Comparison of ENCODE assay signal across 11 cellular contexts in genomic region chr17:2723997-2724782, GRCh38. TPM values are rescaled to one million over a fixed set of nuclear protein-coding genes. Genes with fewer than 3 reads are reported as not detected.
DNase-seq lines count a peak whose midpoint lies in the region; ATAC-seq and TF ChIP-seq lines count a peak whose summit lies in the region.
"Had no signal": no experiment of that assay in that cellular context is flagged by ENCODE, and none has a peak within 500 bp of the region (broad histone marks: within the 10 kb centered on the region; RNA-seq: fewer than 3 reads in every experiment).

No MANE protein-coding gene starts in this region.

- TF ChIP-seq CTCF in heart left ventricle (IDR thresholded peaks at IDR 0.05) (no peak), osteocyte (IDR thresholded peaks at IDR 0.05) (no peak)

- no peak overlapping the region for H3K27ac Mint-ChIP-seq in osteocyte (ENCODE audit: unreplicated experiment)

- peak in 1 of 2 donors; percentile 39 for TF ChIP-seq POLR2A in heart left ventricle (IDR thresholded peaks at IDR 0.05)

- peak; percentile 38 to 60 (median 43) for ATAC-seq in heart left ventricle
- ATAC-seq in HG03457 (IDR thresholded peaks at IDR 0.05; ENCODE audit: unreplicated experiment): no peak
- ATAC-seq in HG03039 (IDR thresholded peaks at IDR 0.05; ENCODE audit: unreplicated experiment): no peak
- ATAC-seq in HG03521 (IDR thresholded peaks at IDR 0.05; ENCODE audit: unreplicated experiment): no peak

- peaks cover 8% of the 10 kb centered on the region for H3K4me1 ChIP-seq in BLaER1
- peaks cover 0 to 19% (median 4%) of the 10 kb centered on the region in 12 donors for H3K4me1 ChIP-seq in heart left ventricle

- H3K9me3 Mint-ChIP-seq in osteocyte (ENCODE audit: unreplicated experiment): no peaks in the 10 kb centered on the region

- peaks cover 7% of the 10 kb centered on the region for H3K4me1 Mint-ChIP-seq in osteocyte (ENCODE audit: unreplicated experiment)

- peaks cover 57% of the 10 kb centered on the region for H3K27me3 ChIP-seq in BLaER1
- peaks cover 0 to 15% (median 0%) of the 10 kb centered on the region in 9 donors for H3K27me3 ChIP-seq in heart left ventricle

- H3K4me3 Mint-ChIP-seq in osteocyte (ENCODE audit: unreplicated experiment): peak overlapping the region; percentile 55

- no peaks in the 10 kb centered on the region for H3K9me3 ChIP-seq in BLaER1
- no peaks in the 10 kb centered on the region for H3K9me3 ChIP-seq in heart left ventricle

- WGBS in heart left ventricle, 4 donors: 2 to 3% (median 2%) methylated on average over 66 to 98 of the region's 98 CpGs

- intact Hi-C loops in heart left ventricle (cut with DNase I): no loop called here

- H3K4me2 ChIP-seq in BLaER1: peak overlapping the region; percentile 64
- H3K4me2 ChIP-seq: KMS-11 had no signal

- peaks cover 10% of the 10 kb centered on the region for H4K20me1 ChIP-seq in BLaER1

- H3K9ac ChIP-seq in BLaER1: no peak overlapping the region
- H3K9ac ChIP-seq: KMS-11 had no signal

- H3K27me3 Mint-ChIP-seq in osteocyte (ENCODE audit: unreplicated experiment): peaks cover 22% of the 10 kb centered on the region

- H3K27ac ChIP-seq in BLaER1 (no peak overlapping the region), heart left ventricle (peak overlapping the region; percentile 20 to 83 (median 76))
- H3K27ac ChIP-seq: KMS-11, SK-N-MC had no signal

- H3K4me3 ChIP-seq in BLaER1: 0 out of 2 replicates have a peak overlapping the region, but pooled peaks have one; percentile 31
- H3K4me3 ChIP-seq in heart left ventricle: peak overlapping the region; percentile 20 to 58 (median 50)
- H3K4me3 ChIP-seq: SK-N-MC had no signal

- no peaks in the 10 kb centered on the region for H3K36me3 Mint-ChIP-seq in osteocyte (ENCODE audit: unreplicated experiment)

- H3K36me3 ChIP-seq in BLaER1 (no peaks in the 10 kb centered on the region), heart left ventricle (peaks cover 0 to 5% (median 0%) of the 10 kb centered on the region in 9 donors)

- DNase-seq in NCI-H69 (lab: John Stamatoyannopoulos, UW) (peak; percentile 69), heart left ventricle (peak in 4 of 5 donors; percentile 48 to 78 (median 60)), osteocyte (ENCODE audit: extremely low spot score, unreplicated experiment) (no peak), GOT3 (lab: John Stamatoyannopoulos, UW) (no peak)

RNA-seq across cellular contexts. Expression of gene CLUH, which starts 12.6 kb away (rescaled TPM):
- 100 to 1,000 TPM; 104 to 298 (median 157) TPM for total RNA-seq in heart left ventricle
- 100 to 1,000 TPM in 1 of 2 donors, 10 to 100 TPM in 1; 89.5 to 123 TPM for polyA plus RNA-seq in heart left ventricle
- 47.0 and 49.4 TPM in 2 replicates for total RNA-seq in osteocyte

RNA-seq across cellular contexts. Expression of gene CCDC92B, which starts 25.3 kb away (rescaled TPM):
- total RNA-seq in heart left ventricle (under 1 TPM in 6 of 9 donors, not detected in 3; 0.08 to 0.44 (median 0.18) TPM), osteocyte (not detected in 2 replicates)
- polyA plus RNA-seq in heart left ventricle: under 1 TPM; 0.03 to 0.27 TPM
- total RNA-seq: lung microvascular endothelial cell had no signal

Comparison
In these comparisons a context has a peak if more than half of its experiments do, and no peak if none do; other contexts are left out.
1. DNase-seq: peak in NCI-H69 (single experiment) and heart left ventricle (4 of 5); none in osteocyte (single experiment) and GOT3 (single experiment).
2. ATAC-seq: peak in heart left ventricle (4 of 4); none in HG03457 (single experiment), HG03039 (single experiment) and HG03521 (single experiment).